In the genomic region with DNA sequence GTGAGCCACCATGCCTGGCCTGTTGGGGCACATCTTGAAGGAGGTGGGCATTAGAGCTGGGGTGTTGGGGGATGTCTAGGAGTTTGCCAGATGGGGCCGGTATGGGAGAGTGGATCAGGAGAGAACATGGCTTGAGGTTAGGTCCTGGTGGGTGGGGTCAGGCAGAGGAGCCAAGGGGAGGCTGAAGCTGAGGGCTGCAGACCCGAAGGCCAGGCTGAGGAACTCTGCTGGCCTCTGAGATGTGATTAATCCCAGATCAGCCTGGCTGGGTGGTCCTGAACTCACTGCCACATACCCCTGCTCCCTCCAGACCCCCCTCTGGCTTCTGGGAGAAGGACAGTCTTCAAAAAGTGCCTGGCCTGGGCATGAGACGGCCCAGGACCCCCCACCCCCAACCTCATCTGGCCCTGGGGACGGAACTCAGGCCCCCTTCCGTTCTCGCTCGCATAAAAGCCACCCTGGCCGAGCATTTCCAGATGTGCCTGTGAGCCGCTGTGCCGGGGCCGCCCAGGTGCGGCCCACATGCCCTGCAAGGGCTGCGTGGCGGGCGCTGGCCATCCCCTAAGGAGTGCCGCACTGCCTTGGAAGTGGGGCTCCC, we compare ENCODE assay signal across 1 cellular context.
TF ChIP-seq lines count a peak whose summit lies in the region.

No MANE protein-coding gene starts in this region.

TF ChIP-seq in endothelial cell of umbilical vein, 7 proteins besides CTCF, POLR2A, EP300 and RAD21:
- TF ChIP-seq MYC (IDR thresholded peaks at IDR 0.05; ENCODE audit: low read depth, low read length) (no peak), POLR2AphosphoS5 (IDR thresholded peaks at IDR 0.05; ENCODE audit: insufficient read depth, low read depth, low read length) (no peak), FOS (IDR thresholded peaks at IDR 0.05; ENCODE audit: borderline replicate concordance, insufficient read depth, low read length) (no peak), JUN (IDR thresholded peaks at IDR 0.05; ENCODE audit: borderline replicate concordance, insufficient read depth, insufficient read length, low read depth) (no peak), GATA2 (IDR thresholded peaks at IDR 0.05; ENCODE audit: insufficient read depth, insufficient read length, low read depth, low read length) (no peak), MAX (IDR thresholded peaks at IDR 0.05; ENCODE audit: insufficient read depth, insufficient read length) (no peak), EZH2 (IDR thresholded peaks at IDR 0.05; ENCODE audit: borderline replicate concordance, low read depth, low read length, severe bottlenecking) (no peak)
